20 cellular contexts compared by ENCODE assay signal in genomic region chr3:88137836-88138235, GRCh38. TPM values are rescaled to one million over a fixed set of nuclear protein-coding genes. Genes with fewer than 3 reads are reported as not detected.
DNase-seq lines count a peak whose midpoint lies in the region; ATAC-seq and TF ChIP-seq lines count a peak whose summit lies in the region.
"Had no signal": no experiment of that assay in that cellular context is flagged by ENCODE, and none has a peak within 500 bp of the region (broad histone marks: within the 10 kb centered on the region; RNA-seq: fewer than 3 reads in every experiment).

No MANE protein-coding gene starts in this region.

- H3K4me1 Mint-ChIP-seq in HFFc6 (ENCODE audit: low read depth): peaks cover 57% of the 10 kb centered on the region

- no peaks in the 10 kb centered on the region for H3K27me3 Mint-ChIP-seq in HFFc6 (ENCODE audit: insufficient read depth)
- H3K27me3 Mint-ChIP-seq: natural killer cell treated with Interleukin-12 subunit alpha and Interleukin-12 subunit beta and Interleukin-15 and Interleukin-18, amount 100 ng/mL, for 72 hours; stimulated activated memory B cell treated with anti-CD40 and anti-IgM and Interleukin-4, amounts not matched to agents 10 μg/mL and 1 μg/mL and 100 μg/mL, for 72 hours; T-cell had no signal

- H3K27ac Mint-ChIP-seq in HFFc6: peak overlapping the region; percentile 55; the same call in 1 of the 2 replicates
- H3K27ac Mint-ChIP-seq: natural killer cell treated with Interleukin-12 subunit alpha and Interleukin-12 subunit beta and Interleukin-15 and Interleukin-18, amount 100 ng/mL, for 72 hours; stimulated activated memory B cell treated with anti-CD40 and anti-IgM and Interleukin-4, amounts not matched to agents 10 μg/mL and 1 μg/mL and 100 μg/mL, for 72 hours; T-cell had no signal

- no peaks in the 10 kb centered on the region for H3K9me3 ChIP-seq in left lung
- H3K9me3 ChIP-seq: MG63, ovary had no signal

- no peak overlapping the region for H3K4me3 Mint-ChIP-seq in HFFc6
- H3K4me3 Mint-ChIP-seq: natural killer cell treated with Interleukin-12 subunit alpha and Interleukin-12 subunit beta and Interleukin-15 and Interleukin-18, amount 100 ng/mL, for 72 hours; stimulated activated memory B cell treated with anti-CD40 and anti-IgM and Interleukin-4, amounts not matched to agents 10 μg/mL and 1 μg/mL and 100 μg/mL, for 72 hours; T-cell had no signal

- in situ Hi-C loops in astrocyte of the spinal cord (cut with HindIII; ENCODE audit: low sequenced_read_pairs): no loop called here

- peaks cover 25% of the 10 kb centered on the region for H3K36me3 Mint-ChIP-seq in HFFc6 (ENCODE audit: low read depth)

- intact Hi-C loops in left cardiac atrium (cut with DNase I) (no loop called here), left lung (cut with DNase I) (no loop called here)

- TF ChIP-seq CTCF in AG10803 (conservative IDR thresholded peaks at IDR 0.05; ENCODE audit: low read length) (no peak), HFFc6 (IDR thresholded peaks at IDR 0.05) (no peak), astrocyte of the spinal cord (IDR thresholded peaks at IDR 0.05; ENCODE audit: low read depth, low read length) (no peak), left lung (IDR thresholded peaks at IDR 0.05) (no peak)

- H3K27me3 ChIP-seq in left lung: no peaks in the 10 kb centered on the region
- H3K27me3 ChIP-seq: hepatocyte, MG63, ovary had no signal

- peaks cover 0 to 62% of the 10 kb centered on the region in 2 donors for H3K36me3 ChIP-seq in left lung
- H3K36me3 ChIP-seq: ovary had no signal

- H3K27ac ChIP-seq in left lung: no peak overlapping the region
- H3K27ac ChIP-seq: hepatocyte, ovary, PC-9 had no signal

- no peaks in the 10 kb centered on the region for H3K4me1 ChIP-seq in left lung

- DNase-seq in AG10803 (ENCODE audit: low read depth) (peak; percentile 32), HFFc6 (peak; percentile 20), astrocyte of the spinal cord (ENCODE audit: low read depth, low spot score) (peak; percentile 28), iris pigment epithelial cell (ENCODE audit: low read depth) (peak; percentile 63), left cardiac atrium (no peak), left lung (no peak)
- DNase-seq: activated CD4-positive, alpha-beta T cell treated with anti-CD3 and anti-CD28 coated beads for 1 hour; activated gamma-delta T cell; left ventricle myocardium superior; MG63; NCI-H1436; ovary; PC-9; SIG-M5; stimulated activated CD4-positive, alpha-beta T cell treated with anti-CD3 and anti-CD28 coated beads, Interleukin-4, amount 100 ng/mL, for 1 hour; T-cell had no signal

- ATAC-seq in left cardiac atrium (no peak), left lung (no peak), GM21367 (IDR thresholded peaks at IDR 0.05; ENCODE audit: unreplicated experiment) (no peak)
- ATAC-seq: left ventricle myocardium superior; natural killer cell treated with Interleukin-12 subunit alpha and Interleukin-12 subunit beta and Interleukin-15 and Interleukin-18, amount 100 ng/mL, for 72 hours; stimulated activated memory B cell treated with anti-CD40 and anti-IgM and Interleukin-4, amounts not matched to agents 10 μg/mL and 1 μg/mL and 100 μg/mL, for 72 hours; T-cell had no signal

- H3K4me3 ChIP-seq in AG10803 (ENCODE audit: low read length): no peak overlapping the region
- H3K4me3 ChIP-seq in astrocyte of the spinal cord (ENCODE audit: low read depth, low read length): no peak overlapping the region
- no peak overlapping the region for H3K4me3 ChIP-seq in left lung
- H3K4me3 ChIP-seq: hepatocyte, MG63, ovary, PC-9 had no signal

- no peaks in the 10 kb centered on the region for H3K9me3 Mint-ChIP-seq in HFFc6
- H3K9me3 Mint-ChIP-seq: natural killer cell treated with Interleukin-12 subunit alpha and Interleukin-12 subunit beta and Interleukin-15 and Interleukin-18, amount 100 ng/mL, for 72 hours; stimulated activated memory B cell treated with anti-CD40 and anti-IgM and Interleukin-4, amounts not matched to agents 10 μg/mL and 1 μg/mL and 100 μg/mL, for 72 hours; T-cell had no signal

RNA-seq across cellular contexts. Expression of gene C3orf38, which starts 11.9 kb away (rescaled TPM):
- total RNA-seq in HFFc6 (2021; fragmentation: NEBNext Ultra II Directional; extraction: Animal tissue kit (Norgen Biotek cat#: 25700)): 10 to 100 TPM; 23.0 to 28.9 (median 26.4) TPM
- total RNA-seq in left cardiac atrium: 10 to 100 TPM; 14.6 to 15.8 TPM
- total RNA-seq in left lung: 10 to 100 TPM; 17.6 to 22.3 TPM

Comparison
In these comparisons a context has a peak if more than half of its experiments do, and no peak if none do; other contexts are left out.
1. DNase-seq: peak in AG10803 (single experiment), HFFc6 (single experiment), astrocyte of the spinal cord (single experiment) and iris pigment epithelial cell (single experiment); none in left cardiac atrium (single experiment) and left lung (0 of 2).